Comparison of ENCODE assay signal across 1 cellular context in genomic region chr1:117048431-117049133, GRCh38.
TF ChIP-seq lines count a peak whose summit lies in the region.

No MANE protein-coding gene starts in this region.

TF ChIP-seq in neural cell, 6 proteins besides CTCF, POLR2A, EP300 and RAD21:
- TF ChIP-seq REST (IDR thresholded peaks at IDR 0.05; ENCODE audit: borderline replicate concordance): no peak
- TF ChIP-seq SMC3 (conservative IDR thresholded peaks at IDR 0.05; ENCODE audit: poor library complexity): no peak
- peak; percentile 29 for TF ChIP-seq POLR2AphosphoS5 (IDR thresholded peaks at IDR 0.05)
